ENCODE assay signal across 1 cellular context in genomic region chr3:129576514-129577345, GRCh38.
A peak's percentile ranks its signal among the peaks of the same experiment; 100 is the strongest.
TF ChIP-seq lines count a peak whose summit lies in the region.

No MANE protein-coding gene starts in this region.

TF ChIP-seq in HepG2, 621 proteins besides CTCF, POLR2A, EP300 and RAD21 (continued from another document and continues in another):
- no peak for TF ChIP-seq DRAP1 (CRISPR knock-in tag; IDR thresholded peaks at IDR 0.05)
- TF ChIP-seq U2AF1 (optimal IDR thresholded peaks at IDR 0.05; ENCODE audit: low read depth, low read length) = no peak
- TF ChIP-seq ZNF264 (CRISPR knock-in tag; IDR thresholded peaks at IDR 0.05) = no peak
- 0 out of 2 replicates have a peak, but pooled peaks have one; percentile 27 for TF ChIP-seq MIER3 (CRISPR knock-in tag; IDR thresholded peaks at IDR 0.05; ENCODE audit: borderline replicate concordance)
- peak; percentile 39; the same call in 1 of the 2 replicates for TF ChIP-seq ZNF12 (CRISPR knock-in tag; IDR thresholded peaks at IDR 0.05)
- no peak for TF ChIP-seq ZNF430 (CRISPR knock-in tag; IDR thresholded peaks at IDR 0.05)
- TF ChIP-seq ERF (CRISPR knock-in tag; IDR thresholded peaks at IDR 0.05) = peak; percentile 61; the same call in 1 of the 2 replicates
- TF ChIP-seq GATAD2A (CRISPR knock-in tag; IDR thresholded peaks at IDR 0.05) = peak; percentile 68
- 0 out of 2 replicates have a peak, but pooled peaks have one; percentile 46 for TF ChIP-seq GABPB1 (CRISPR knock-in tag; IDR thresholded peaks at IDR 0.05)
- TF ChIP-seq ZKSCAN8 (CRISPR knock-in tag; IDR thresholded peaks at IDR 0.05; ENCODE audit: borderline replicate concordance) = peak; percentile 100
- TF ChIP-seq MYNN (CRISPR knock-in tag; IDR thresholded peaks at IDR 0.05; ENCODE audit: low read depth) = no peak
- TF ChIP-seq LCORL (IDR thresholded peaks at IDR 0.05) = no peak
- TF ChIP-seq LCORL (CRISPR knock-in tag; IDR thresholded peaks at IDR 0.05) = peak; percentile 67; the same call in 1 of the 2 replicates
- peak; percentile 82 for TF ChIP-seq MAFF (IDR thresholded peaks at IDR 0.05; ENCODE audit: low read depth, low read length)
- peak; percentile 24; the same call in 1 of the 2 replicates for TF ChIP-seq HMGXB3 (CRISPR knock-in tag; IDR thresholded peaks at IDR 0.05; ENCODE audit: borderline replicate concordance)
- TF ChIP-seq ZNF724P (CRISPR knock-in tag; IDR thresholded peaks at IDR 0.05; ENCODE audit: borderline replicate concordance) = no peak
- 0 out of 2 replicates have a peak, but pooled peaks have one; percentile 44 for TF ChIP-seq HBP1 (CRISPR knock-in tag; IDR thresholded peaks at IDR 0.05; ENCODE audit: low read depth)
- TF ChIP-seq ZNF441 (CRISPR knock-in tag; IDR thresholded peaks at IDR 0.05; ENCODE audit: borderline replicate concordance) = no peak
- TF ChIP-seq RFXANK (CRISPR knock-in tag; IDR thresholded peaks at IDR 0.05) = no peak
- TF ChIP-seq MLXIP (CRISPR knock-in tag; IDR thresholded peaks at IDR 0.05; ENCODE audit: borderline replicate concordance) = no peak
- TF ChIP-seq ZFP36 (IDR thresholded peaks at IDR 0.05; ENCODE audit: borderline replicate concordance, low read depth, low read length, partially characterized antibody) = no peak
- TF ChIP-seq FOXA3 (CRISPR knock-in tag; IDR thresholded peaks at IDR 0.05) = peak; percentile 87
- peak; percentile 46; the same call in 1 of the 2 replicates for TF ChIP-seq ARID4A (CRISPR knock-in tag; IDR thresholded peaks at IDR 0.05; ENCODE audit: borderline replicate concordance)
- 0 out of 2 replicates have a peak, but pooled peaks have one; percentile 34 for TF ChIP-seq ZSCAN21 (CRISPR knock-in tag; IDR thresholded peaks at IDR 0.05; ENCODE audit: borderline replicate concordance)
- no peak for TF ChIP-seq UBTF (CRISPR knock-in tag; IDR thresholded peaks at IDR 0.05)
- no peak for TF ChIP-seq PHF20 (CRISPR knock-in tag; IDR thresholded peaks at IDR 0.05)
- TF ChIP-seq ZNF777 (CRISPR knock-in tag; IDR thresholded peaks at IDR 0.05) = no peak
- peak; percentile 44; the same call in 1 of the 2 replicates for TF ChIP-seq FOXJ3 (CRISPR knock-in tag; IDR thresholded peaks at IDR 0.05; ENCODE audit: borderline replicate concordance)
- TF ChIP-seq ZNF768 (CRISPR knock-in tag; IDR thresholded peaks at IDR 0.05) = no peak
- TF ChIP-seq ZNF737 (CRISPR knock-in tag; IDR thresholded peaks at IDR 0.05; ENCODE audit: borderline replicate concordance) = no peak
- 0 out of 2 replicates have a peak, but pooled peaks have one; percentile 48 for TF ChIP-seq ZNF414 (CRISPR knock-in tag; IDR thresholded peaks at IDR 0.05)
- no peak for TF ChIP-seq ZIK1 (CRISPR knock-in tag; IDR thresholded peaks at IDR 0.05; ENCODE audit: borderline replicate concordance, low read depth)
- no peak for TF ChIP-seq NCOR1 (IDR thresholded peaks at IDR 0.05; ENCODE audit: borderline replicate concordance, low read length)
- TF ChIP-seq HNRNPLL (IDR thresholded peaks at IDR 0.05; ENCODE audit: low read depth, low read length, poor library complexity, severe bottlenecking) = no peak
- TF ChIP-seq FOXK1 (CRISPR knock-in tag; IDR thresholded peaks at IDR 0.05; ENCODE audit: borderline replicate concordance, low read depth) = peak; percentile 50; the same call in 1 of the 2 replicates
- TF ChIP-seq ZNF850 (CRISPR knock-in tag; conservative IDR thresholded peaks at IDR 0.05) = no peak
- TF ChIP-seq PBX3 (CRISPR knock-in tag; IDR thresholded peaks at IDR 0.05; ENCODE audit: borderline replicate concordance) = no peak
- no peak for TF ChIP-seq CEBPB (IDR thresholded peaks at IDR 0.05; ENCODE audit: borderline replicate concordance, low read depth, low read length)
- no peak for TF ChIP-seq THAP8 (CRISPR knock-in tag; IDR thresholded peaks at IDR 0.05; ENCODE audit: borderline replicate concordance)
- TF ChIP-seq RBFOX2 (IDR thresholded peaks at IDR 0.05; ENCODE audit: low read depth, low read length) = no peak
